In genomic region chr13:112905990-112906641, GRCh38 we compare ENCODE assay signal across 13 cellular contexts.
DNase-seq lines count a peak whose midpoint lies in the region; ATAC-seq and TF ChIP-seq lines count a peak whose summit lies in the region.
"Had no signal": no experiment of that assay in that cellular context is flagged by ENCODE, and none has a peak within 500 bp of the region (broad histone marks: within the 10 kb centered on the region; RNA-seq: fewer than 3 reads in every experiment).

No MANE protein-coding gene starts in this region.

- H3K36me3 Mint-ChIP-seq in endodermal cell (ENCODE audit: low read depth): peaks cover 68% of the 10 kb centered on the region
- no peaks in the 10 kb centered on the region for H3K36me3 Mint-ChIP-seq in activated CD4-positive, alpha-beta T cell treated with anti-CD3 and anti-CD28 coated beads for 36 hours (ENCODE audit: low read depth)

- H3K27me3 ChIP-seq in HUES48 (ENCODE audit: control insufficient read depth, insufficient read depth, low read length) (no peaks in the 10 kb centered on the region), endodermal cell (ENCODE audit: control insufficient read depth, insufficient read depth, low read length, poor library complexity, severe bottlenecking) (no peaks in the 10 kb centered on the region), trophoblast cell (ENCODE audit: insufficient read depth, low read length) (no peaks in the 10 kb centered on the region), sigmoid colon (peaks cover 0 to 21% (median 7%) of the 10 kb centered on the region in 3 donors)

- H3K4me2 ChIP-seq in trophoblast cell (ENCODE audit: low read length): no peak overlapping the region

- H3K4me1 Mint-ChIP-seq in endodermal cell: peaks cover 42% of the 10 kb centered on the region
- no peaks in the 10 kb centered on the region for H3K4me1 Mint-ChIP-seq in activated CD4-positive, alpha-beta T cell treated with anti-CD3 and anti-CD28 coated beads for 36 hours
- H3K4me1 Mint-ChIP-seq: naive thymus-derived CD4-positive, alpha-beta T cell had no signal

- peak overlapping the region; percentile 11 for H3K4me3 Mint-ChIP-seq in endodermal cell
- H3K4me3 Mint-ChIP-seq in activated CD4-positive, alpha-beta T cell treated with anti-CD3 and anti-CD28 coated beads for 36 hours: no peak overlapping the region
- H3K4me3 Mint-ChIP-seq: CD4-positive, alpha-beta T cell; naive thymus-derived CD4-positive, alpha-beta T cell had no signal

- no peak overlapping the region for H3K4ac ChIP-seq in trophoblast cell (ENCODE audit: low read depth, low read length)

- H3K4me1 ChIP-seq in HUES48 (ENCODE audit: control insufficient read depth, insufficient read depth, low read length) (peaks cover 39% of the 10 kb centered on the region), endodermal cell (ENCODE audit: control insufficient read depth, insufficient read depth, low read length) (peaks cover 2% of the 10 kb centered on the region), trophoblast cell (ENCODE audit: control insufficient read depth in 1 of 2, insufficient read depth in 2 of 2, low read length in 2 of 2) (no peaks in the 10 kb centered on the region), sigmoid colon (no peaks in the 10 kb centered on the region)

- no peak overlapping the region for H2BK5ac ChIP-seq in trophoblast cell (ENCODE audit: low read depth, low read length, poor library complexity)

- H2AK5ac ChIP-seq in trophoblast cell (ENCODE audit: low read length): no peak overlapping the region

- no peak overlapping the region for H4K8ac ChIP-seq in trophoblast cell (ENCODE audit: low read depth, low read length)

- no peak overlapping the region for H3K4me3 ChIP-seq in HUES48 (ENCODE audit: low read depth, low read length)
- H3K4me3 ChIP-seq in endodermal cell (ENCODE audit: low read length): peak overlapping the region; percentile 13
- H3K4me3 ChIP-seq in trophoblast cell (ENCODE audit: low read depth, low read length): no peak overlapping the region
- no peak overlapping the region for H3K4me3 ChIP-seq in sigmoid colon

- ATAC-seq in omental fat pad (ENCODE audit: low FRiP score) (no peak), HG03135 (IDR thresholded peaks at IDR 0.05; ENCODE audit: unreplicated experiment) (no peak)
- no peak for ATAC-seq in activated CD4-positive, alpha-beta T cell treated with anti-CD3 and anti-CD28 coated beads for 36 hours
- ATAC-seq: naive thymus-derived CD4-positive, alpha-beta T cell had no signal

- 65 to 72% methylated on average over 16 to 20 of the region's 20 CpGs for WGBS in endodermal cell (ENCODE audit: insufficient coverage in 1 of 2, insufficient read length in 1 of 2), 2 experiments
- WGBS in trophoblast cell (ENCODE audit: extremely low coverage, insufficient coverage, insufficient read length): no CpG with 5 or more reads among the region's 20 CpGs
- WGBS in sigmoid colon, 2 donors: 85 to 87% methylated on average over 20 of the region's 20 CpGs

- peaks cover 19% of the 10 kb centered on the region for H3K9me3 Mint-ChIP-seq in endodermal cell
- H3K9me3 Mint-ChIP-seq in activated CD4-positive, alpha-beta T cell treated with anti-CD3 and anti-CD28 coated beads for 36 hours (ENCODE audit: low read depth): peaks cover 8% of the 10 kb centered on the region
- H3K9me3 Mint-ChIP-seq: CD4-positive, alpha-beta T cell had no signal

- H3K9ac ChIP-seq in HUES48 (ENCODE audit: low read depth, low read length) (peak overlapping the region; percentile 2), endodermal cell (ENCODE audit: extremely low read depth, low read length, poor library complexity, severe bottlenecking) (no peak overlapping the region), trophoblast cell (ENCODE audit: low read length) (no peak overlapping the region)

- no peak overlapping the region for H2AFZ ChIP-seq in trophoblast cell (ENCODE audit: insufficient read depth, low read length, poor library complexity)

- peaks cover 13% of the 10 kb centered on the region for H3K9me3 ChIP-seq in HUES48 (ENCODE audit: control insufficient read depth, insufficient read depth, low read length)
- peaks cover 35% of the 10 kb centered on the region for H3K9me3 ChIP-seq in endodermal cell (ENCODE audit: control insufficient read depth, low read length)
- peaks cover 16% of the 10 kb centered on the region for H3K9me3 ChIP-seq in trophoblast cell (ENCODE audit: insufficient read depth, low read depth, low read length)
- peaks cover 0 to 3% (median 0%) of the 10 kb centered on the region in 4 donors for H3K9me3 ChIP-seq in sigmoid colon

- H3K27ac Mint-ChIP-seq in endodermal cell: peak overlapping the region; percentile 95
- no peak overlapping the region for H3K27ac Mint-ChIP-seq in activated CD4-positive, alpha-beta T cell treated with anti-CD3 and anti-CD28 coated beads for 36 hours
- H3K27ac Mint-ChIP-seq: CD4-positive, alpha-beta T cell had no signal

- H3K79me2 ChIP-seq in trophoblast cell (ENCODE audit: control insufficient read depth, insufficient read depth, low read length, poor library complexity): no peaks in the 10 kb centered on the region

- TF ChIP-seq EP300 in sigmoid colon (IDR thresholded peaks at IDR 0.05): no peak

- CTCF ChIA-PET in activated CD4-positive, alpha-beta T cell treated with anti-CD3 and anti-CD28 coated beads for 36 hours (lab: Charles Lee): interaction anchor here (0.7 kb wide), 1 partner anchor 415 kb away, joined by 3 read pairs; no protein-coding TSS in a partner anchor

- no peak overlapping the region for H2BK120ac ChIP-seq in trophoblast cell (ENCODE audit: insufficient read depth, low read length, poor library complexity)

- TF ChIP-seq CTCF in endodermal cell (conservative IDR thresholded peaks at IDR 0.05) (no peak), omental fat pad (IDR thresholded peaks at IDR 0.05) (no peak), sigmoid colon (IDR thresholded peaks at IDR 0.05) (no peak)

- H3K36me3 ChIP-seq in HUES48 (ENCODE audit: control insufficient read depth, insufficient read depth, low read length): 0 out of 2 replicates have a peak, but pooled peaks cover 13% of the 10 kb centered on the region
- peaks cover 33% of the 10 kb centered on the region for H3K36me3 ChIP-seq in endodermal cell (ENCODE audit: control insufficient read depth, insufficient read depth, low read length)
- no peaks in the 10 kb centered on the region for H3K36me3 ChIP-seq in trophoblast cell (ENCODE audit: control insufficient read depth in 1 of 2, insufficient read depth in 2 of 2, low read length in 2 of 2)
- no peaks in the 10 kb centered on the region for H3K36me3 ChIP-seq in sigmoid colon

- intact Hi-C loops in sigmoid colon (cut with DNase I): no loop called here
- intact Hi-C loops in activated CD4-positive, alpha-beta T cell treated with anti-CD3 and anti-CD28 coated beads for 36 hours (cut with DNase I, micrococcal nuclease): no loop called here

- POLR2A ChIA-PET in activated CD4-positive, alpha-beta T cell treated with anti-CD3 and anti-CD28 coated beads for 36 hours (lab: Charles Lee): no interaction called here

- no peak overlapping the region for H3K23ac ChIP-seq in trophoblast cell (ENCODE audit: low read length)

- DNase-seq in NCI-H2227 treated with DMSO at 0.1 percent for 48 hours (lab: John Stamatoyannopoulos, UW): peak; percentile 14
- peak; percentile 93 for DNase-seq in endodermal cell
- peak; percentile 9 for DNase-seq in omental fat pad (ENCODE audit: low spot score)
- DNase-seq in trophoblast cell: no peak
- no peak for DNase-seq in sigmoid colon
- DNase-seq in activated CD4-positive, alpha-beta T cell treated with anti-CD3 and anti-CD28 coated beads for 36 hours: no peak
- DNase-seq: activated CD8-positive, alpha-beta memory T cell treated with anti-CD3 and anti-CD28 coated beads, Interleukin-2, amount 50 U/mL, for 48 hours; CD4-positive, alpha-beta T cell; naive thymus-derived CD4-positive, alpha-beta T cell; OCI-M1; T-helper 9 cell had no signal

- H3K79me1 ChIP-seq in trophoblast cell (ENCODE audit: low read length): no peaks in the 10 kb centered on the region

- H2BK12ac ChIP-seq in trophoblast cell (ENCODE audit: low read length): no peak overlapping the region

- H3K27ac ChIP-seq in HUES48 (ENCODE audit: low read depth, low read length) (peak overlapping the region; percentile 89), endodermal cell (ENCODE audit: low read depth, low read length) (peak overlapping the region; percentile 58), trophoblast cell (ENCODE audit: low read depth, low read length) (no peak overlapping the region), sigmoid colon (no peak overlapping the region)

- no peak overlapping the region for H4K91ac ChIP-seq in trophoblast cell (ENCODE audit: low read depth, low read length)

- H3K27me3 Mint-ChIP-seq in endodermal cell (ENCODE audit: insufficient read depth): no peaks in the 10 kb centered on the region
- no peaks in the 10 kb centered on the region for H3K27me3 Mint-ChIP-seq in activated CD4-positive, alpha-beta T cell treated with anti-CD3 and anti-CD28 coated beads for 36 hours

- H4K12ac ChIP-seq in trophoblast cell (ENCODE audit: low read depth, low read length): no peak overlapping the region

- H3K18ac ChIP-seq in trophoblast cell (ENCODE audit: low read length): no peak overlapping the region

- H3K14ac ChIP-seq in trophoblast cell (ENCODE audit: low read length): no peak overlapping the region

- TF ChIP-seq POLR2A in sigmoid colon (IDR thresholded peaks at IDR 0.05): no peak

Comparison
In these comparisons a context has a peak if more than half of its experiments do, and no peak if none do; other contexts are left out.
1. H3K27ac ChIP-seq: peak in HUES48 (single experiment) and endodermal cell (single experiment); none in trophoblast cell (single experiment) and sigmoid colon (0 of 4).
2. DNase-seq: peak in NCI-H2227 treated with DMSO at 0.1 percent for 48 hours (single experiment), endodermal cell (single experiment) and omental fat pad (single experiment); none in trophoblast cell (0 of 2), sigmoid colon (single experiment) and activated CD4-positive, alpha-beta T cell treated with anti-CD3 and anti-CD28 coated beads for 36 hours (single experiment).